Comparison of ENCODE assay signal across 19 cellular contexts in genomic region chr7:36202347-36202896, GRCh38. TPM values are rescaled to one million over a fixed set of nuclear protein-coding genes. Genes with fewer than 3 reads are reported as not detected.
A peak's percentile ranks its signal among the peaks of the same experiment; 100 is the strongest.
DNase-seq lines count a peak whose midpoint lies in the region; ATAC-seq and TF ChIP-seq lines count a peak whose summit lies in the region.
"Had no signal": no experiment of that assay in that cellular context is flagged by ENCODE, and none has a peak within 500 bp of the region (broad histone marks: within the 10 kb centered on the region; RNA-seq: fewer than 3 reads in every experiment).

No MANE protein-coding gene starts in this region.

- H3K9ac ChIP-seq in neuronal stem cell (ENCODE audit: low read depth, low read length, poor library complexity), result no peak overlapping the region
- no peak overlapping the region for H3K9ac ChIP-seq in GM23248
- H3K9ac ChIP-seq: KMS-11 had no signal

- no peak overlapping the region for H3K14ac ChIP-seq in neuronal stem cell (ENCODE audit: low read length)

- peak overlapping the region; percentile 49 for H2BK5ac ChIP-seq in neuronal stem cell (ENCODE audit: low read length)

- no peak overlapping the region for H3K18ac ChIP-seq in neuronal stem cell (ENCODE audit: low read length)

- H2BK120ac ChIP-seq in neuronal stem cell (ENCODE audit: low read depth, low read length), result no peak overlapping the region

- H3K4ac ChIP-seq in neuronal stem cell (ENCODE audit: low read length), result no peak overlapping the region

- no peaks in the 10 kb centered on the region for H3K79me1 ChIP-seq in neuronal stem cell (ENCODE audit: low read depth, low read length)

- ATAC-seq in HG03439 (IDR thresholded peaks at IDR 0.05; ENCODE audit: unreplicated experiment) (no peak), omental fat pad (ENCODE audit: low FRiP score) (no peak), HG02884 (IDR thresholded peaks at IDR 0.05; ENCODE audit: unreplicated experiment) (no peak)
- ATAC-seq: mucosa of descending colon; stimulated activated naive CD8-positive, alpha-beta T cell treated with anti-CD3 and anti-CD28 coated beads, Interleukin-15, amount 100 ng/mL, for 72 hours had no signal

- no peak overlapping the region for H4K91ac ChIP-seq in neuronal stem cell (ENCODE audit: low read depth, low read length, poor library complexity)

- H3K27ac ChIP-seq in KOPT-K1 (ENCODE audit: low read depth, low read length, poor library complexity, severe bottlenecking) (peak overlapping the region; percentile 86), ascending aorta (peak overlapping the region; percentile 33 to 37), neuronal stem cell (replicated peaks; ENCODE audit: low read length) (no peak overlapping the region), GM23248 (no peak overlapping the region)
- H3K27ac ChIP-seq: hepatocyte, KMS-11 had no signal

- TF ChIP-seq CTCF in ascending aorta (IDR thresholded peaks at IDR 0.05) (no peak), omental fat pad (IDR thresholded peaks at IDR 0.05) (no peak)

- DNase-seq in Daoy (ENCODE audit: low read depth) (peak; percentile 38), ascending aorta (ENCODE audit: low spot score in 2 of 2) (no peak), neuronal stem cell (ENCODE audit: low spot score) (no peak), omental fat pad (ENCODE audit: low spot score) (no peak), GM23248 (no peak)
- DNase-seq: activated CD4-positive, alpha-beta T cell treated with anti-CD3 and anti-CD28 coated beads, Interleukin-2, amount 50 U/mL, for 48 hours; activated effector memory CD4-positive, alpha-beta T cell treated with Interleukin-2 at 50 U/mL for 16 hours; AML-193; aorta; dorsolateral prefrontal cortex; mucosa of descending colon; NCI-H1417 treated with DMSO at 0.1 percent for 48 hours; stimulated activated naive CD8-positive, alpha-beta T cell treated with anti-CD3 and anti-CD28 coated beads, Interleukin-15, amount 100 ng/mL, for 72 hours; T1000 had no signal

- H3K23ac ChIP-seq in neuronal stem cell (ENCODE audit: low read depth, low read length, poor library complexity), result no peak overlapping the region

- no peaks in the 10 kb centered on the region for H3K79me2 ChIP-seq in GM23248 (ENCODE audit: insufficient read depth)

- H4K20me1 ChIP-seq in GM23248 (ENCODE audit: insufficient read depth), result no peaks in the 10 kb centered on the region

- H4K8ac ChIP-seq in neuronal stem cell (ENCODE audit: low read depth, low read length), result no peak overlapping the region

- H2BK12ac ChIP-seq in neuronal stem cell (ENCODE audit: low read length), result no peak overlapping the region

- intact Hi-C loops in ascending aorta (cut with DNase I), result loop anchor here (5.0 kb wide), 1 partner anchor 45 kb away; no protein-coding TSS in a partner anchor

- H2AFZ ChIP-seq in neuronal stem cell (ENCODE audit: low read length) (no peak overlapping the region), GM23248 (no peak overlapping the region)
- H2AFZ ChIP-seq: hepatocyte had no signal

- no peaks in the 10 kb centered on the region for H3K9me2 ChIP-seq in GM23248 (ENCODE audit: insufficient read depth)

- H3K36me3 ChIP-seq in KOPT-K1 (ENCODE audit: insufficient read depth, low read length), result no peaks in the 10 kb centered on the region
- H3K36me3 ChIP-seq in ascending aorta, result no peaks in the 10 kb centered on the region
- no peaks in the 10 kb centered on the region for H3K36me3 ChIP-seq in neuronal stem cell (replicated peaks in 1 of 2; ENCODE audit: control insufficient read depth in 2 of 2, insufficient read depth in 2 of 2, low read length in 2 of 2)
- no peaks in the 10 kb centered on the region for H3K36me3 ChIP-seq in GM23248 (ENCODE audit: low read depth)

- no peak overlapping the region for H2BK15ac ChIP-seq in neuronal stem cell (ENCODE audit: low read length)

- H3K4me3 ChIP-seq in ascending aorta, result no peak overlapping the region
- no peak overlapping the region for H3K4me3 ChIP-seq in neuronal stem cell (ENCODE audit: low read length in 2 of 2)
- H3K4me3 ChIP-seq in GM23248, result no peak overlapping the region
- H3K4me3 ChIP-seq: dorsolateral prefrontal cortex, hepatocyte, mucosa of descending colon had no signal

- H3K4me2 ChIP-seq in neuronal stem cell (ENCODE audit: insufficient read depth, low read length, poor library complexity, severe bottlenecking) (no peak overlapping the region), GM23248 (ENCODE audit: unreplicated experiment) (no peak overlapping the region)
- H3K4me2 ChIP-seq: hepatocyte, KMS-11 had no signal

- in situ Hi-C loops in GM23248 (cut with MboI), result no loop called here

- no peaks in the 10 kb centered on the region for H3F3A ChIP-seq in GM23248 (ENCODE audit: insufficient read depth)

- H3K9me3 ChIP-seq in KOPT-K1 (ENCODE audit: insufficient read depth, low read length, poor library complexity, severe bottlenecking) (no peaks in the 10 kb centered on the region), ascending aorta (no peaks in the 10 kb centered on the region), neuronal stem cell (replicated peaks in 1 of 2; ENCODE audit: control insufficient read depth in 2 of 2, insufficient read depth in 1 of 2, low read depth in 1 of 2, low read length in 2 of 2) (no peaks in the 10 kb centered on the region), GM23248 (ENCODE audit: low read depth) (no peaks in the 10 kb centered on the region)
- H3K9me3 ChIP-seq: mucosa of descending colon had no signal

- H2AK5ac ChIP-seq in neuronal stem cell (ENCODE audit: low read depth, low read length), result peak overlapping the region; percentile 40

- H3K27me3 ChIP-seq in ascending aorta, result no peaks in the 10 kb centered on the region
- no peaks in the 10 kb centered on the region for H3K27me3 ChIP-seq in neuronal stem cell (ENCODE audit: control insufficient read depth in 3 of 3, insufficient read depth in 3 of 3, low read depth in 1 of 3, low read length in 3 of 3)
- no peaks in the 10 kb centered on the region for H3K27me3 ChIP-seq in GM23248 (replicated peaks; ENCODE audit: insufficient read depth)
- H3K27me3 ChIP-seq: dorsolateral prefrontal cortex, hepatocyte had no signal

- WGBS in neuronal stem cell (ENCODE audit: extremely low coverage in 2 of 2, insufficient read length in 2 of 2, insufficient replicate concordance in 1 of 2), 2 donors, result no CpG with 5 or more reads among the region's 11 CpGs
- WGBS in GM23248 (ENCODE audit: low coverage in 1 of 2, low lambda C conversion rate in 2 of 2, missing lambda C conversion rate in 2 of 2), 2 experiments, result 76 to 83% methylated on average over 11 of the region's 11 CpGs

- peaks cover 3 to 9% of the 10 kb centered on the region in 2 donors for H3K4me1 ChIP-seq in ascending aorta
- H3K4me1 ChIP-seq in neuronal stem cell (ENCODE audit: control insufficient read depth in 2 of 2, insufficient read depth in 1 of 2, low read depth in 1 of 2, low read length in 2 of 2), result peaks cover 5 to 16% of the 10 kb centered on the region in 2 donors
- H3K4me1 ChIP-seq in GM23248 (ENCODE audit: insufficient read depth), result peaks cover 5% of the 10 kb centered on the region

RNA-seq across cellular contexts. Expression of gene EEPD1, which starts 49.4 kb away (rescaled TPM):
- 6.1 and 10.7 TPM in 2 replicates for total RNA-seq in Daoy (2014; rRNA removed; shearing (Covaris generic))
- 14.0 TPM for total RNA-seq in ascending aorta
- polyA plus RNA-seq in neuronal stem cell (2013, experiment 1 of 2), result 3.0 TPM
- polyA plus RNA-seq in neuronal stem cell (2013, experiment 2 of 2), result 3.2 TPM
- 10 to 100 TPM in 3 of 4 donors, 1 to 10 TPM in 1; 6.5 to 23.0 (median 20.1) TPM for total RNA-seq in omental fat pad
- total RNA-seq in GM23248 (2014; rRNA removed; shearing (Covaris generic)), result 5.2 and 13.3 TPM in 2 replicates
- polyA plus RNA-seq in GM23248 (2016; fragmentation: Nextera tagmentation; extraction: Ambion mirVana), result 1.6 and 1.9 TPM in 2 replicates

Comparison
In these comparisons a context has a peak if more than half of its experiments do, and no peak if none do; other contexts are left out.
1. H3K27ac ChIP-seq: peak in KOPT-K1 (single experiment) and ascending aorta (2 of 2); none in neuronal stem cell (single experiment) and GM23248 (single experiment).